In genomic region chr1:1856161-1856560, GRCh38 we compare ENCODE assay signal across 2 cellular contexts. TPM values are rescaled to one million over a fixed set of nuclear protein-coding genes. Genes with fewer than 3 reads are reported as not detected.
"Had no signal": no experiment of that assay in that cellular context is flagged by ENCODE, and none has a peak within 500 bp of the region (broad histone marks: within the 10 kb centered on the region; RNA-seq: fewer than 3 reads in every experiment).

No MANE protein-coding gene starts in this region.

RNA-seq across cellular contexts. Expression of gene CALML6, which starts 58.9 kb away (rescaled TPM):
- total RNA-seq: mononuclear cell had no signal
- polyA plus RNA-seq: heart left ventricle had no signal
